ENCODE assay signal across 12 cellular contexts in the genomic region with DNA sequence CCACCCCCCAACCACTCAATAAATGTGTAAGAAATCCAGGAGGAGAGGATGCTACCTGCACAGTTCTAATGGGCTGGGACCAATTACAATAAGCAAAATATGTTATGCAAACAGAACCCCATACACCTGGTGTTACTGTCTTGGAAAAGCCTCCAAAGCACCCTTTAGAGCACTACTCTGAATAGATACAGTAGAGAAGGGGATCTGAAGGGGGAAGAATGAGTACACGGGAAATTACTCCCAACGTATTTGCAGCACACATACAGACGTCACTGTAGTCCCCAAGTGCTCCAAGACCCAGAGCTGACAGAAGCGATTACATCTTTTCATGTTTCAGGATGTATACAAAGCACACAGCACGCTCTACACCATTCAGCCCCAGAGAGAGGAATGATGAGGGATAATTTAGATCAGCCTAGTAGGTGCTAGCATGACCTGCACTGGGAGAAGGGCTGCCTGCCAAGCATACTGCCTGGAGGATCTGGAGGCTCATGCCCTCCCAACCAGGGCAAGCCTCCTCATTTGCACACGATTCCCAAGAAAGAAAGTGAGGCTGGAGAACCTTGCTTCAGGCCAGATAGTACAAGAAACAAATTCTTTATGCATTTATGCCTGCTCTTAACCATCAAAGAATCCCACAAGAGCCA.
DNase-seq lines count a peak whose midpoint lies in the region; ATAC-seq, FAIRE-seq and TF ChIP-seq lines count a peak whose summit lies in the region.
"Had no signal": no experiment of that assay in that cellular context is flagged by ENCODE, and none has a peak within 500 bp of the region (broad histone marks: within the 10 kb centered on the region; RNA-seq: fewer than 3 reads in every experiment).

No MANE protein-coding gene starts in this region.

- H3K79me2 ChIP-seq in GM12878 (ENCODE audit: control insufficient read depth, insufficient read depth, low read length) = peaks cover 30% of the 10 kb centered on the region

- 74% methylated on average over 6 of the region's 6 CpGs for WGBS in GM12878 (ENCODE audit: insufficient coverage, insufficient replicate concordance, low lambda C conversion rate, missing lambda C conversion rate)

- in situ Hi-C loops in G401 (cut with HindIII; ENCODE audit: low sequenced_read_pairs) = no loop called here
- in situ Hi-C loops in GM12878 (cut with MboI) = loop anchor here (10.0 kb wide), 1 partner anchor 135 kb away; a partner anchor contains a TSS

- POLR2A ChIA-PET in GM12878 (lab: Charles Lee) = interaction anchor here (1.1 to 2.4 kb wide), 2 partner anchors 40 to 53 kb away, joined by 3 to 11 read pairs; no protein-coding TSS in a partner anchor

- RAD21 ChIA-PET in GM12878 (lab: Charles Lee; ENCODE audit: unreplicated experiment) = interaction anchor here (0.6 to 4.0 kb wide), 19 partner anchors 10 to 178 kb away, joined by 3 to 67 read pairs (median 4); a partner anchor contains a TSS

- H2AFZ ChIP-seq in GM12878 (ENCODE audit: control insufficient read depth, low read depth, low read length) = no peak overlapping the region

- BruUV-seq in GM12878 (replicated peaks; lab: Mats Ljungman, UMichigan) = no TSS peak

- ATAC-seq in left ventricle myocardium superior (peak; percentile 52), GM12878 (peak; percentile 24; the same call in 1 of the 3 replicates)

- no peak overlapping the region for H3K27ac ChIP-seq in left ventricle myocardium inferior (replicated peaks)
- H3K27ac ChIP-seq in GM12878 (ENCODE audit: control insufficient read depth, insufficient read depth) = no peak overlapping the region
- H3K27ac ChIP-seq: C4-2B had no signal

- TF ChIP-seq CTCF in left ventricle myocardium inferior (IDR thresholded peaks at IDR 0.05; ENCODE audit: borderline replicate concordance) = no peak
- no peak for TF ChIP-seq CTCF in GM12878 (IDR thresholded peaks at IDR 0.05 in 2 of 3, conservative IDR thresholded peaks at IDR 0.05 in 1 of 3; ENCODE audit: control insufficient read depth in 2 of 3, extremely low read depth in 1 of 3, insufficient read depth in 1 of 3, low read depth in 3 of 3, low read length in 3 of 3)

- H3K4me2 ChIP-seq in GM12878 (ENCODE audit: control insufficient read depth, insufficient read depth) = no peak overlapping the region

- H3K4me3 ChIP-seq in left ventricle myocardium inferior (no peak overlapping the region), GM12878 (no peak overlapping the region)
- H3K4me3 ChIP-seq: HAP-1 had no signal

- TF ChIP-seq POLR2A in GM12878 (IDR thresholded peaks at IDR 0.05; ENCODE audit: low read depth, low read length) = no peak

- H4K20me1 ChIP-seq in GM12878 (ENCODE audit: control insufficient read depth, insufficient read depth) = peaks cover 5% of the 10 kb centered on the region; the same call in 1 of the 2 replicates

- DNase-seq in left ventricle myocardium superior = no peak
- no peak for DNase-seq in left ventricle myocardium inferior
- peak; percentile 82 for DNase-seq in G401 (ENCODE audit: low spot score)
- no peak for DNase-seq in GM12878 (ENCODE audit: low read depth, low spot score)
- no peak for DNase-seq in NCI-H2081 (lab: John Stamatoyannopoulos, UW)
- DNase-seq in activated CD8-positive, alpha-beta memory T cell treated with anti-CD3 and anti-CD28 coated beads, Interleukin-2, amount 50 U/mL, for 4 hours = no peak
- DNase-seq in NCI-H1105 (lab: John Stamatoyannopoulos, UW) = no peak
- DNase-seq: NCI-H1417 treated with DMSO at 0.1 percent for 48 hours, NCI-H2081 treated with DMSO at 0.1 percent for 48 hours, NCI-H510A treated with DMSO at 0.1 percent for 48 hours had no signal

- H3K9ac ChIP-seq in GM12878 (ENCODE audit: control insufficient read depth, insufficient read depth, low read length) = no peak overlapping the region

- SMC1A ChIA-PET in GM12878 (lab: Charles Lee; ENCODE audit: uncharacterized antibody, unreplicated experiment) = interaction anchor here (0.8 to 6.6 kb wide), 25 partner anchors 9 to 142 kb away, joined by 3 to 108 read pairs (median 6); no protein-coding TSS in a partner anchor

- H3K27me3 ChIP-seq in left ventricle myocardium inferior (ENCODE audit: low read depth) = no peaks in the 10 kb centered on the region
- H3K27me3 ChIP-seq in GM12878 (replicated peaks in 1 of 2; ENCODE audit: control insufficient read depth in 2 of 2, insufficient read depth in 2 of 2, low read length in 1 of 2) = no peaks in the 10 kb centered on the region

- no peak for TF ChIP-seq EP300 in GM12878 (IDR thresholded peaks at IDR 0.05; ENCODE audit: borderline replicate concordance in 1 of 2, control insufficient read depth in 1 of 2, low read depth in 2 of 2, low read length in 2 of 2)

- CTCF ChIA-PET in GM12878 (lab: Yijun Ruan, JAX) = interaction anchor here (0.8 to 5.9 kb wide), 45 partner anchors 8 to 291 kb away, joined by 3 to 146 read pairs (median 6); a partner anchor contains a TSS

- FAIRE-seq in GM12878 (lab: Jason Lieb, UNC) = no peak

- intact Hi-C loops in left ventricle myocardium superior (cut with micrococcal nuclease) (loop anchor here (5.0 kb wide), 1 partner anchor 43 kb away; no protein-coding TSS in a partner anchor), left ventricle myocardium inferior (cut with micrococcal nuclease) (no loop called here), GM12878 (cut with micrococcal nuclease; ENCODE audit: unreplicated experiment) (loop anchor here (1.0 to 10.0 kb wide), 4 partner anchors 39 to 285 kb away; no protein-coding TSS in a partner anchor)

- H3K36me3 ChIP-seq in left ventricle myocardium inferior (no peaks in the 10 kb centered on the region), GM12878 (ENCODE audit: control insufficient read depth in 2 of 2, insufficient read depth in 2 of 2, low read length in 1 of 2) (no peaks in the 10 kb centered on the region; a peak in 1 of 4 replicates)
- H3K36me3 ChIP-seq: HAP-1 had no signal

- TF ChIP-seq RAD21 in GM12878 (IDR thresholded peaks at IDR 0.05; ENCODE audit: insufficient read depth, low read depth, low read length) = no peak

- peaks cover 13% of the 10 kb centered on the region for H3K9me3 ChIP-seq in left ventricle myocardium inferior (replicated peaks)
- H3K9me3 ChIP-seq in GM12878 (replicated peaks; ENCODE audit: control insufficient read depth, insufficient read depth, low read length) = peaks cover 6% of the 10 kb centered on the region; the same call in 2 of the 3 replicates
- H3K9me3 ChIP-seq: HAP-1 had no signal

- H3K4me1 ChIP-seq in left ventricle myocardium inferior (peaks cover 48% of the 10 kb centered on the region), GM12878 (ENCODE audit: control insufficient read depth, insufficient read depth, low read length) (no peaks in the 10 kb centered on the region; the same call in 1 of the 2 replicates)
- H3K4me1 ChIP-seq: HAP-1 had no signal

TF ChIP-seq in GM12878, 131 proteins besides CTCF, POLR2A, EP300 and RAD21:
- TF ChIP-seq NFYA (IDR thresholded peaks at IDR 0.05; ENCODE audit: borderline replicate concordance, low read depth, low read length) = no peak
- TF ChIP-seq TCF7 (IDR thresholded peaks at IDR 0.05; ENCODE audit: borderline replicate concordance) = no peak
- no peak for TF ChIP-seq SMARCA5 (IDR thresholded peaks at IDR 0.05)
- TF ChIP-seq, protein P1, sequence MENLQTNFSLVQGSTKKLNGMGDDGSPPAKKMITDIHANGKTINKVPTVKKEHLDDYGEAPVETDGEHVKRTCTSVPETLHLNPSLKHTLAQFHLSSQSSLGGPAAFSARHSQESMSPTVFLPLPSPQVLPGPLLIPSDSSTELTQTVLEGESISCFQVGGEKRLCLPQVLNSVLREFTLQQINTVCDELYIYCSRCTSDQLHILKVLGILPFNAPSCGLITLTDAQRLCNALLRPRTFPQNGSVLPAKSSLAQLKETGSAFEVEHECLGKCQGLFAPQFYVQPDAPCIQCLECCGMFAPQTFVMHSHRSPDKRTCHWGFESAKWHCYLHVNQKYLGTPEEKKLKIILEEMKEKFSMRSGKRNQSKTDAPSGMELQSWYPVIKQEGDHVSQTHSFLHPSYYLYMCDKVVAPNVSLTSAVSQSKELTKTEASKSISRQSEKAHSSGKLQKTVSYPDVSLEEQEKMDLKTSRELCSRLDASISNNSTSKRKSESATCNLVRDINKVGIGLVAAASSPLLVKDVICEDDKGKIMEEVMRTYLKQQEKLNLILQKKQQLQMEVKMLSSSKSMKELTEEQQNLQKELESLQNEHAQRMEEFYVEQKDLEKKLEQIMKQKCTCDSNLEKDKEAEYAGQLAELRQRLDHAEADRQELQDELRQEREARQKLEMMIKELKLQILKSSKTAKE (IDR thresholded peaks at IDR 0.05; ENCODE audit: low read depth, poor library complexity, severe bottlenecking) = no peak
- TF ChIP-seq, protein P2, sequence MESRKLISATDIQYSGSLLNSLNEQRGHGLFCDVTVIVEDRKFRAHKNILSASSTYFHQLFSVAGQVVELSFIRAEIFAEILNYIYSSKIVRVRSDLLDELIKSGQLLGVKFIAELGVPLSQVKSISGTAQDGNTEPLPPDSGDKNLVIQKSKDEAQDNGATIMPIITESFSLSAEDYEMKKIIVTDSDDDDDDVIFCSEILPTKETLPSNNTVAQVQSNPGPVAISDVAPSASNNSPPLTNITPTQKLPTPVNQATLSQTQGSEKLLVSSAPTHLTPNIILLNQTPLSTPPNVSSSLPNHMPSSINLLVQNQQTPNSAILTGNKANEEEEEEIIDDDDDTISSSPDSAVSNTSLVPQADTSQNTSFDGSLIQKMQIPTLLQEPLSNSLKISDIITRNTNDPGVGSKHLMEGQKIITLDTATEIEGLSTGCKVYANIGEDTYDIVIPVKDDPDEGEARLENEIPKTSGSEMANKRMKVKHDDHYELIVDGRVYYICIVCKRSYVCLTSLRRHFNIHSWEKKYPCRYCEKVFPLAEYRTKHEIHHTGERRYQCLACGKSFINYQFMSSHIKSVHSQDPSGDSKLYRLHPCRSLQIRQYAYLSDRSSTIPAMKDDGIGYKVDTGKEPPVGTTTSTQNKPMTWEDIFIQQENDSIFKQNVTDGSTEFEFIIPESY (IDR thresholded peaks at IDR 0.05) = no peak
- TF ChIP-seq MEF2B (IDR thresholded peaks at IDR 0.05; ENCODE audit: partially characterized antibody, poor library complexity, severe bottlenecking) = no peak
- no peak for TF ChIP-seq SUZ12 (IDR thresholded peaks at IDR 0.05; ENCODE audit: unreplicated experiment)
- no peak for TF ChIP-seq FOXK2 (IDR thresholded peaks at IDR 0.05)
- TF ChIP-seq POLR2AphosphoS2 (IDR thresholded peaks at IDR 0.05; ENCODE audit: low read depth, low read length) = no peak
